ENCODE assay signal across 14 cellular contexts in the genomic region with DNA sequence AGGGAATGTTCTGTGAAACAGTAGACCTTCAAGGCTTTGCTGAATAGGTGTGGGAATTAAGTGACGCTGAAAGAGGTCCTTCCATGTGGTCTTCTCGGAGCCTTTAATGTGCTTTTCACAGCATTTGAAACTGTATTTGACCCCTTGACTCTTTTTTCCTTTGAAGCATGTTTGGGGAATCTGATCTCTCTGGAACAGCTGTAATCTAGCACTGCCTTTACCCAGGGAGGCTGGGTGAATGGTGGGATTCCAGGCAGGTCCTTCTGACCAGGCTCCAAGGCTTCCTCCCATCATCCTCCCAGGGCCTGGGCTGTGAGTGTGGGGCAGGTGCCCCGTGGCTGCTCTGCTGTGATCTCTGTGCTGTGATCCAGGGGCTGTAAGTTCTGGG. TPM values are rescaled to one million over a fixed set of nuclear protein-coding genes. Genes with fewer than 3 reads are reported as not detected.
A peak's percentile ranks its signal among the peaks of the same experiment; 100 is the strongest.
DNase-seq lines count a peak whose midpoint lies in the region; ATAC-seq and TF ChIP-seq lines count a peak whose summit lies in the region.
"Had no signal": no experiment of that assay in that cellular context is flagged by ENCODE, and none has a peak within 500 bp of the region (broad histone marks: within the 10 kb centered on the region; RNA-seq: fewer than 3 reads in every experiment).

No MANE protein-coding gene starts in this region.

- ATAC-seq in effector memory CD8-positive, alpha-beta T cell (replicated peaks) = no peak
- ATAC-seq in esophagus mucosa = no peak
- ATAC-seq: GM23338 had no signal

- CTCF ChIA-PET in activated CD4-positive, alpha-beta T cell treated with anti-CD3 and anti-CD28 coated beads, Interleukin-2, amount 10 ng/mL, durations not matched to agents 7 days and 5 days (lab: Charles Lee) = interaction anchor here (0.7 to 12.5 kb wide), 12 partner anchors 8 to 667 kb away, joined by 3 to 101 read pairs (median 5); partner anchors contain the start of gene ACTR1B
- CTCF ChIA-PET in OCI-LY7 (lab: Charles Lee; ENCODE audit: unreplicated experiment) = no interaction called here

- DNase-seq in activated CD4-positive, alpha-beta T cell treated with anti-CD3 and anti-CD28 coated beads, Interleukin-2, amount 10 ng/mL, durations not matched to agents 7 days and 5 days = no peak
- DNase-seq in activated CD4-positive, alpha-beta T cell treated with anti-CD3 and anti-CD28 coated beads for 4 hours = no peak
- DNase-seq in OCI-LY7 (ENCODE audit: low spot score) = no peak
- DNase-seq in effector memory CD8-positive, alpha-beta T cell = no peak
- DNase-seq in osteoblast (ENCODE audit: insufficient read length, low spot score, missing footprints) = peak; percentile 29
- DNase-seq in NCI-H2107 treated with DMSO at 0.1 percent for 48 hours (lab: John Stamatoyannopoulos, UW; ENCODE audit: unreplicated experiment) = no peak
- no peak for DNase-seq in amygdala (lab: John Stamatoyannopoulos, UW)
- DNase-seq: NCI-H187; NCI-H524 treated with DMSO at 0.1 percent for 48 hours; stimulated activated naive CD4-positive, alpha-beta T cell had no signal

- POLR2A ChIA-PET in activated CD4-positive, alpha-beta T cell treated with anti-CD3 and anti-CD28 coated beads, Interleukin-2, amount 10 ng/mL, durations not matched to agents 7 days and 5 days (lab: Charles Lee) = no interaction called here
- POLR2A ChIA-PET in OCI-LY7 (lab: Charles Lee) = interaction anchor here (1.4 kb wide), 1 partner anchor 72 kb away, joined by 4 read pairs; the partner anchor contains the start of gene COX5B

- 0 out of 2 replicates have a peak overlapping the region, but pooled peaks have one; percentile 69 for H3K4me2 ChIP-seq in OCI-LY7 (ENCODE audit: low read length)
- H3K4me2 ChIP-seq in osteoblast (ENCODE audit: insufficient read depth, low read length) = no peak overlapping the region
- H3K4me2 ChIP-seq: GM23338 had no signal

- H4K20me1 ChIP-seq in OCI-LY7 (ENCODE audit: insufficient read depth, low read length) (no peaks in the 10 kb centered on the region), osteoblast (ENCODE audit: insufficient read depth, low read length) (no peaks in the 10 kb centered on the region)

- H3K4me3 Mint-ChIP-seq in activated CD4-positive, alpha-beta T cell treated with anti-CD3 and anti-CD28 coated beads, Interleukin-2, amount 10 ng/mL, durations not matched to agents 7 days and 5 days = peak overlapping the region; percentile 95
- H3K4me3 Mint-ChIP-seq in effector memory CD8-positive, alpha-beta T cell = peak overlapping the region; percentile 95 to 96
- H3K4me3 Mint-ChIP-seq: GM23338 had no signal

- H3K9me3 ChIP-seq in OCI-LY7 (ENCODE audit: low read length) = no peaks in the 10 kb centered on the region
- no peaks in the 10 kb centered on the region for H3K9me3 ChIP-seq in osteoblast (ENCODE audit: low read depth, low read length)
- H3K9me3 ChIP-seq: Caco-2 had no signal

- no peak overlapping the region for H3K27ac ChIP-seq in OCI-LY7 (ENCODE audit: low read depth, low read length, poor library complexity, severe bottlenecking)
- no peak overlapping the region for H3K27ac ChIP-seq in osteoblast (ENCODE audit: low read depth, low read length)

- peaks cover 76% of the 10 kb centered on the region for H3K36me3 Mint-ChIP-seq in activated CD4-positive, alpha-beta T cell treated with anti-CD3 and anti-CD28 coated beads, Interleukin-2, amount 10 ng/mL, durations not matched to agents 7 days and 5 days (ENCODE audit: low read depth)
- H3K36me3 Mint-ChIP-seq in effector memory CD8-positive, alpha-beta T cell (ENCODE audit: insufficient read depth) = peaks cover 79% of the 10 kb centered on the region

- TF ChIP-seq CTCF in OCI-LY7 (conservative IDR thresholded peaks at IDR 0.05; ENCODE audit: low read length) (no peak), osteoblast (IDR thresholded peaks at IDR 0.05; ENCODE audit: extremely low read depth, low read depth, low read length) (no peak)

- intact Hi-C loops in OCI-LY7 (cut with micrococcal nuclease; ENCODE audit: unreplicated experiment) = no loop called here

- no peaks in the 10 kb centered on the region for H3K27me3 Mint-ChIP-seq in activated CD4-positive, alpha-beta T cell treated with anti-CD3 and anti-CD28 coated beads, Interleukin-2, amount 10 ng/mL, durations not matched to agents 7 days and 5 days
- no peaks in the 10 kb centered on the region for H3K27me3 Mint-ChIP-seq in effector memory CD8-positive, alpha-beta T cell

- H3K79me2 ChIP-seq in OCI-LY7 (ENCODE audit: insufficient read depth, low read depth, low read length) = peaks cover 8% of the 10 kb centered on the region; the same call in 1 of the 2 replicates
- H3K79me2 ChIP-seq in osteoblast (ENCODE audit: insufficient read depth, low read length) = no peaks in the 10 kb centered on the region

- H3K27me3 ChIP-seq in osteoblast (ENCODE audit: insufficient read depth, low read length) = no peaks in the 10 kb centered on the region

- H3K9me3 Mint-ChIP-seq in activated CD4-positive, alpha-beta T cell treated with anti-CD3 and anti-CD28 coated beads, Interleukin-2, amount 10 ng/mL, durations not matched to agents 7 days and 5 days = no peaks in the 10 kb centered on the region
- H3K9me3 Mint-ChIP-seq in effector memory CD8-positive, alpha-beta T cell = no peaks in the 10 kb centered on the region
- H3K9me3 Mint-ChIP-seq: GM23338 had no signal

- H3K27ac Mint-ChIP-seq in activated CD4-positive, alpha-beta T cell treated with anti-CD3 and anti-CD28 coated beads, Interleukin-2, amount 10 ng/mL, durations not matched to agents 7 days and 5 days = peak overlapping the region; percentile 92
- H3K27ac Mint-ChIP-seq in effector memory CD8-positive, alpha-beta T cell = peak overlapping the region; percentile 97 to 99
- H3K27ac Mint-ChIP-seq: GM23338 had no signal

- no peaks in the 10 kb centered on the region for H3K9me2 ChIP-seq in OCI-LY7 (ENCODE audit: insufficient read depth, low read length)

- peaks cover 78% of the 10 kb centered on the region for H3K4me1 Mint-ChIP-seq in activated CD4-positive, alpha-beta T cell treated with anti-CD3 and anti-CD28 coated beads, Interleukin-2, amount 10 ng/mL, durations not matched to agents 7 days and 5 days
- H3K4me1 Mint-ChIP-seq in effector memory CD8-positive, alpha-beta T cell (ENCODE audit: low read depth in 2 of 2) = peaks cover 69 to 79% of the 10 kb centered on the region in 2 donors

- H3K36me3 ChIP-seq in OCI-LY7 (ENCODE audit: insufficient read depth, low read length) (0 out of 2 replicates have a peak, but pooled peaks cover 4% of the 10 kb centered on the region), osteoblast (ENCODE audit: insufficient read depth, low read length) (no peaks in the 10 kb centered on the region)

- H3K4me1 ChIP-seq in OCI-LY7 (ENCODE audit: insufficient read depth, low read length, poor library complexity, severe bottlenecking) (peaks cover 41% of the 10 kb centered on the region), osteoblast (ENCODE audit: insufficient read depth, low read length) (no peaks in the 10 kb centered on the region)

- no TSS peak for BruUV-seq in OCI-LY7 (replicated peaks; lab: Mats Ljungman, UMichigan)

- H2AFZ ChIP-seq in OCI-LY7 (ENCODE audit: low read length) (no peak overlapping the region), osteoblast (ENCODE audit: low read length) (no peak overlapping the region)
- H2AFZ ChIP-seq: GM23338 had no signal

- no peak overlapping the region for H3K4me3 ChIP-seq in OCI-LY7 (ENCODE audit: low read depth, low read length, poor library complexity, severe bottlenecking)
- H3K4me3 ChIP-seq in osteoblast (ENCODE audit: insufficient read depth, low read length) = no peak overlapping the region
- H3K4me3 ChIP-seq: GM23338 had no signal

RNA-seq across cellular contexts. Expression of gene ZAP70, which starts 4.2 kb away (rescaled TPM):
- total RNA-seq in activated CD4-positive, alpha-beta T cell treated with anti-CD3 and anti-CD28 coated beads, Interleukin-2, amount 10 ng/mL, durations not matched to agents 7 days and 5 days = 100 to 1,000 TPM; 302 to 337 TPM
- 56.9 and 57.9 TPM in 2 replicates for total RNA-seq in OCI-LY7 (2014; rRNA removed; shearing (Covaris generic))
- 39.8 and 40.8 TPM in 2 replicates for total RNA-seq in OCI-LY7 (2022)
- total RNA-seq in osteoblast = under 0.01 TPM in 2 replicates
- total RNA-seq in esophagus mucosa = 0.76 TPM
- total RNA-seq: M059J had no signal

RNA-seq across cellular contexts. Expression of gene C2orf92, which starts 48.1 kb away (rescaled TPM):
- total RNA-seq in activated CD4-positive, alpha-beta T cell treated with anti-CD3 and anti-CD28 coated beads, Interleukin-2, amount 10 ng/mL, durations not matched to agents 7 days and 5 days = 1 to 10 TPM; 7.2 to 7.4 TPM
- 3.6 and 5.9 TPM in 2 replicates for total RNA-seq in OCI-LY7 (2014; rRNA removed; shearing (Covaris generic))
- total RNA-seq in OCI-LY7 (2022) (10.3 and 11.2 TPM in 2 replicates), osteoblast (2.5 and 3.2 TPM in 2 replicates), esophagus mucosa (1.7 TPM)

RNA-seq across cellular contexts. Expression of gene ACTR1B, which starts 53.8 kb away (rescaled TPM):
- total RNA-seq in activated CD4-positive, alpha-beta T cell treated with anti-CD3 and anti-CD28 coated beads, Interleukin-2, amount 10 ng/mL, durations not matched to agents 7 days and 5 days = 10 to 100 TPM; 62.9 to 68.3 TPM
- 67.8 and 71.2 TPM in 2 replicates for total RNA-seq in OCI-LY7 (2014; rRNA removed; shearing (Covaris generic))
- total RNA-seq in OCI-LY7 (2022) = 68.2 and 69.7 TPM in 2 replicates
- total RNA-seq in osteoblast = 44.9 and 53.6 TPM in 2 replicates
- total RNA-seq in esophagus mucosa = 40.3 TPM

Comparison
In these comparisons a context has a peak if more than half of its experiments do, and no peak if none do; other contexts are left out.
1. RNA of gene ZAP70, which starts 4.2 kb away (total RNA-seq): 302 to 337 TPM in activated CD4-positive, alpha-beta T cell treated with anti-CD3 and anti-CD28 coated beads, Interleukin-2, amount 10 ng/mL, durations not matched to agents 7 days and 5 days and 39.8 to 57.9 TPM in OCI-LY7; 0.76 TPM in esophagus mucosa (single experiment) and under 0.01 TPM in osteoblast; every median in the first group is over 10 times any median in the second.